8 cellular contexts compared by ENCODE assay signal in the genomic region with DNA sequence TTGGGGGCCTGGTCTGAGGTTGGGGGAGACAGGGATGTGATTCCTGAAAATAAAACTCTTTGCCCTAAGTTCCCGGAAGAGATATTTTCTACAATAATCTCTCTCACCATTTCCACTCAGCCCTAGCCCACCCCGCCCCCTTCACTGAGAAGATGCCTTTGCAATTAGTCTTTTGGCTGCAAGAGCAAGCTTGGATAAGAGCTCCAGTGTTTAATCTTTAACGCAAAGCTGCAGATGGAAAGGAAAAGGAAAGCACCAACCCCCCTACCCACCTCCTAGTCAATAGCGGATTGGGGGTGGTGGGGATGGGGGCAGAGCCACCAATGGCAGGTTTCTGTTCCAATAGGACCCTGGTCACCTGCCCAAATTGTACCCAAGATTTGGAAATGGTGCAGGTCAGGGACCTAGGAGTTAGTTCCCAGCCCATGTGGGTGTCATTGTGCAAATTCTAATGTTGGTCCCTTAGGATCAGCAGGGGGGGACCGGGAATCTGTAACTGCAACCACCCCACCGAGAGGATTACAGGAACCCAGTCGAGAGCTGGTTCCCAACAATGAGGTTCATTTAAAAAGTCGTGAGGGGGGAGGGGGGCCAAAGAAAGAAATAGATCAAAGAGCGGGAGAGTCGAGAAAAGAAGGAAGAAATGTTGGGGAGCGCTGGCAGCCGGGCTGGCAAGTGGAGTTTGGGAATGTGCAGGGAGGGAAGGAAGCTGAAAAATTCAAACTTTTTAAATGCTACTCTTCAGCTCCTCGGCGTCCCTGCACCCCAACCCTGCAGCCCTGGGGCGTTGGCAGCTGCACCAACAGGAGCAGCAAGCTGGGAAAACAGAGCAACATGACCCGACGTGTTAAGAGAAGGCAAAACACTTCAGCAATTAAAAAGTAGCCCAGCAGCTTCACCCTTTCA.
DNase-seq lines count a peak whose midpoint lies in the region; ATAC-seq and TF ChIP-seq lines count a peak whose summit lies in the region.

No MANE protein-coding gene starts in this region.

- peaks cover 9% of the 10 kb centered on the region for H3K36me3 ChIP-seq in parathyroid adenoma (ENCODE audit: control insufficient read depth, insufficient read depth, low read length)

- peak overlapping the region; percentile 93 for H3K27ac ChIP-seq in VCaP
- H3K27ac ChIP-seq in parathyroid adenoma = peak overlapping the region; percentile 97

- H2AFZ ChIP-seq in parathyroid adenoma = no peak overlapping the region

- peaks cover 4% of the 10 kb centered on the region for H3K79me2 ChIP-seq in parathyroid adenoma

- no peak overlapping the region for H3K9ac ChIP-seq in parathyroid adenoma

- H3K9me3 ChIP-seq in parathyroid adenoma (ENCODE audit: control insufficient read depth, low read length) = no peaks in the 10 kb centered on the region

- peak; percentile 74 for DNase-seq in activated CD8-positive, alpha-beta memory T cell treated with anti-CD3 and anti-CD28 coated beads for 24 hours
- DNase-seq in activated CD8-positive, alpha-beta memory T cell treated with anti-CD3 and anti-CD28 coated beads, Interleukin-2, amount 50 U/mL, for 48 hours = no peak
- DNase-seq in fibroblast of pulmonary artery (ENCODE audit: low read depth) (peak; percentile 39), GM19240 (ENCODE audit: insufficient read length, low spot score) (no peak), hepatic stellate cell (ENCODE audit: low spot score) (no peak)

- H3K4me3 ChIP-seq in fibroblast of pulmonary artery (replicated peaks; ENCODE audit: low read depth, low read length) (peak overlapping the region; percentile 100), parathyroid adenoma (ENCODE audit: low read depth, low read length) (peak overlapping the region; percentile 100)

- no peaks in the 10 kb centered on the region for H3K27me3 ChIP-seq in parathyroid adenoma (ENCODE audit: control insufficient read depth, insufficient read depth, low read length)

- peak overlapping the region; percentile 83 for H3K4me2 ChIP-seq in parathyroid adenoma (ENCODE audit: low read length)

- H3K4me1 ChIP-seq in parathyroid adenoma = no peaks in the 10 kb centered on the region

- ATAC-seq in HG03280 (IDR thresholded peaks at IDR 0.05; ENCODE audit: unreplicated experiment) = no peak

- TF ChIP-seq CTCF in VCaP (conservative IDR thresholded peaks at IDR 0.05) = no peak
- no peak for TF ChIP-seq CTCF in fibroblast of pulmonary artery (IDR thresholded peaks at IDR 0.05; ENCODE audit: low read length, missing control alignments)
- no peak for TF ChIP-seq CTCF in parathyroid adenoma (IDR thresholded peaks at IDR 0.05)

Comparison
In these comparisons a context has a peak if more than half of its experiments do, and no peak if none do; other contexts are left out.
1. DNase-seq: peak in activated CD8-positive, alpha-beta memory T cell treated with anti-CD3 and anti-CD28 coated beads for 24 hours (single experiment) and fibroblast of pulmonary artery (single experiment); none in activated CD8-positive, alpha-beta memory T cell treated with anti-CD3 and anti-CD28 coated beads, Interleukin-2, amount 50 U/mL, for 48 hours (single experiment), GM19240 (single experiment) and hepatic stellate cell (single experiment).